In the genomic region with DNA sequence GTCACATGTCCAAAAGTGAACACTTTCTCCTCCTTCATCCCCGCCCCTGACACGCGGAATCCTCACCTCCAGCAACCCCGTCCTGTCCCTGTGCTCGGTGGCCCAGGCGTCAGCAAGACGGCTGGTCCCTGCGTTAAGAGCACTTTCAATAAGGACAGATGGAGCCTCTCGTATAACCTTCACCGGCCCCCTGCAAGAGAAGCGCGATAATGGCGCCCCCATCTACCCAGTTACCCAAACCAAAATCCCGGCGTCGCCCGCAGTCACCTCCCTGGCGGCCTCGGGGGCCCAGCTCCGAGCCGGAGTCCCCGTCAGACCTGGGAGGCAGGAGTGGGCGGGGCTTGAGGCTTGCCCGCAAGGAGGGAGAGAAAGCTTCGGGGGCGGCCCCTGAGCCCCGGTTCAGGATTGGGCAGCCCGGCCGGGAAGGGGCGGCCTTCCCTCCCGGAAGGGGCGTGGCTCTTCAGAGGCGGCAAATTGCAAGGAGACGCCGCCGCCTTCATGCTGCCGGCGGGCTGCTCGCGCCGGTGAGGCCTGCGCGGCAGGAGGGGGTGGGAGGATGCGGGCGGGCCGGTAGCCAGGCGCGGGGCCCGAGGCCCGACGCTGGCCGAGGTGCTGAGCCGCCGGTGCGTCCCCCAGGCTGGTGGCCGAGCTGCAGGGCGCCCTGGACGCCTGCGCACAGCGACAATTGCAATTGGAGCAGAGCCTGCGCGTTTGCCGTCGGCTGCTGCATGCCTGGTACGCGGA, we compare ENCODE assay signal across 8 cellular contexts. TPM values are rescaled to one million over a fixed set of nuclear protein-coding genes. Genes with fewer than 3 reads are reported as not detected.
DNase-seq lines count a peak whose midpoint lies in the region; ATAC-seq and TF ChIP-seq lines count a peak whose summit lies in the region.

A gene with protein sequence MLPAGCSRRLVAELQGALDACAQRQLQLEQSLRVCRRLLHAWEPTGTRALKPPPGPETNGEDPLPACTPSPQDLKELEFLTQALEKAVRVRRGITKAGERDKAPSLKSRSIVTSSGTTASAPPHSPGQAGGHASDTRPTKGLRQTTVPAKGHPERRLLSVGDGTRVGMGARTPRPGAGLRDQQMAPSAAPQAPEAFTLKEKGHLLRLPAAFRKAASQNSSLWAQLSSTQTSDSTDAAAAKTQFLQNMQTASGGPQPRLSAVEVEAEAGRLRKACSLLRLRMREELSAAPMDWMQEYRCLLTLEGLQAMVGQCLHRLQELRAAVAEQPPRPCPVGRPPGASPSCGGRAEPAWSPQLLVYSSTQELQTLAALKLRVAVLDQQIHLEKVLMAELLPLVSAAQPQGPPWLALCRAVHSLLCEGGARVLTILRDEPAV (plus strand): TSS at position 463 of the 744 bp plus-strand sequence. CDS start 36 bp downstream, at position 499.

- H3K36me3 ChIP-seq in OCI-LY3 (replicated peaks; ENCODE audit: low read depth, low read length): peaks cover 17% of the 10 kb centered on the region

- DNase-seq in D341Med (ENCODE audit: low spot score) (peak; percentile 96), HuH-7.5 (ENCODE audit: low spot score) (peak; percentile 98), epidermal melanocyte (ENCODE audit: insufficient read length, low spot score) (peak; percentile 100)
- DNase-seq in activated CD8-positive, alpha-beta memory T cell treated with anti-CD3 and anti-CD28 coated beads, Interleukin-2, amount 50 U/mL, for 4 hours: peak; percentile 98
- peak; percentile 97 to 99 for DNase-seq in stimulated activated CD8-positive, alpha-beta memory T cell treated with anti-CD3 and anti-CD28 coated beads, Interleukin-2, amount 100 ng/mL, for 48 hours (ENCODE audit: low read depth in 2 of 2)

- H3K4me3 ChIP-seq in OCI-LY3 (ENCODE audit: low read length) (peak within 1 kb of the TSS; percentile 76), mononuclear cell (ENCODE audit: low read length) (peak within 1 kb of the TSS; percentile 42)

- no peaks in the 10 kb centered on the region for H3K27me3 ChIP-seq in OCI-LY3 (ENCODE audit: low read depth, low read length)
- no peaks in the 10 kb centered on the region for H3K27me3 ChIP-seq in mononuclear cell (ENCODE audit: insufficient read depth, low read length)

- no peak for TF ChIP-seq CTCF in OCI-LY3 (IDR thresholded peaks at IDR 0.05; ENCODE audit: low read depth, low read length)

- ATAC-seq in GM21515 (IDR thresholded peaks at IDR 0.05; ENCODE audit: unreplicated experiment): peak; percentile 64

- no peaks in the 10 kb centered on the region for H3K79me2 ChIP-seq in OCI-LY3 (ENCODE audit: low read length)

- H3K4me1 ChIP-seq in OCI-LY3 (ENCODE audit: low read length) (peaks cover 16% of the 10 kb centered on the region; the same call in 1 of the 2 replicates), mononuclear cell (ENCODE audit: insufficient read depth, low read length) (peaks cover 11% of the 10 kb centered on the region)

- H3K27ac ChIP-seq in OCI-LY3 (ENCODE audit: low read length): no peak within 1 kb of the TSS

- H3K4me2 ChIP-seq in OCI-LY3 (ENCODE audit: low read length): peak within 1 kb of the TSS; percentile 82

- no peaks in the 10 kb centered on the region for H4K20me1 ChIP-seq in OCI-LY3 (ENCODE audit: insufficient read depth, low read length)

- H2AFZ ChIP-seq in OCI-LY3 (ENCODE audit: low read depth, low read length): peak within 1 kb of the TSS; percentile 67; the same call in 1 of the 2 replicates

- peak within 1 kb of the TSS; percentile 63 for H3K9ac ChIP-seq in OCI-LY3 (ENCODE audit: low read length)

- H3K9me3 ChIP-seq in OCI-LY3 (ENCODE audit: insufficient read depth, low read length) (no peaks in the 10 kb centered on the region), mononuclear cell (ENCODE audit: low read depth, low read length) (no peaks in the 10 kb centered on the region)

RNA-seq across cellular contexts. Expression of the gene that starts here (rescaled TPM):
- not detected for total RNA-seq in mononuclear cell
